Comparison of ENCODE assay signal across 8 cellular contexts in genomic region chr1:160539896-160540858, GRCh38.
DNase-seq lines count a peak whose midpoint lies in the region; ATAC-seq lines count a peak whose summit lies in the region.

No MANE protein-coding gene starts in this region.

- peak overlapping the region; percentile 33 for H3K4me3 ChIP-seq in effector memory CD4-positive, alpha-beta T cell (ENCODE audit: insufficient read depth, low read depth, low read length, poor library complexity, severe bottlenecking)

- H3K4me1 ChIP-seq in effector memory CD4-positive, alpha-beta T cell (ENCODE audit: control insufficient read depth, insufficient read depth, low read length, poor library complexity, severe bottlenecking), result peaks cover 42% of the 10 kb centered on the region

- peaks cover 4% of the 10 kb centered on the region for H3K9me3 ChIP-seq in effector memory CD4-positive, alpha-beta T cell (ENCODE audit: control insufficient read depth, low read length)

- DNase-seq in AML-193 (lab: John Stamatoyannopoulos, UW), result peak; percentile 67 to 68
- peak; percentile 96 for DNase-seq in SKM-1 (lab: John Stamatoyannopoulos, UW; ENCODE audit: unreplicated experiment)
- peak; percentile 23 to 44 (median 38) for DNase-seq in effector memory CD4-positive, alpha-beta T cell
- DNase-seq in stimulated activated CD8-positive, alpha-beta memory T cell treated with anti-CD3 and anti-CD28 coated beads, Interleukin-15, amount 100 ng/mL, for 4 hours (ENCODE audit: low read depth in 2 of 2), result peak; percentile 23 to 32
- no peak for DNase-seq in midbrain (lab: John Stamatoyannopoulos, UW)
- no peak for DNase-seq in NCI-H1417 (lab: John Stamatoyannopoulos, UW)

- peak overlapping the region; percentile 70 for H3K27ac ChIP-seq in effector memory CD4-positive, alpha-beta T cell (ENCODE audit: insufficient read depth, low read length, poor library complexity, severe bottlenecking)

- no peaks in the 10 kb centered on the region for H3K36me3 ChIP-seq in effector memory CD4-positive, alpha-beta T cell (ENCODE audit: control insufficient read depth, insufficient read depth, low read length)

- H3K27me3 ChIP-seq in effector memory CD4-positive, alpha-beta T cell (replicated peaks; ENCODE audit: control insufficient read depth, insufficient read depth, low read length, poor library complexity, severe bottlenecking), result no peaks in the 10 kb centered on the region

- ATAC-seq in GM18909 (IDR thresholded peaks at IDR 0.05; ENCODE audit: poor library complexity, unreplicated experiment) (peak; percentile 92), HG03103 (IDR thresholded peaks at IDR 0.05; ENCODE audit: low read depth, unreplicated experiment) (peak; percentile 97)

Comparison
In these comparisons a context has a peak if more than half of its experiments do, and no peak if none do; other contexts are left out.
1. DNase-seq: peak in AML-193 (2 of 2), SKM-1 (single experiment), effector memory CD4-positive, alpha-beta T cell (3 of 3) and stimulated activated CD8-positive, alpha-beta memory T cell treated with anti-CD3 and anti-CD28 coated beads, Interleukin-15, amount 100 ng/mL, for 4 hours (2 of 2); none in midbrain (single experiment) and NCI-H1417 (0 of 3).